1 cellular context compared by ENCODE assay signal in genomic region chr1:8259498-8260290, GRCh38.
TF ChIP-seq lines count a peak whose summit lies in the region.

No MANE protein-coding gene starts in this region.

TF ChIP-seq in HepG2, 621 proteins besides CTCF, POLR2A, EP300 and RAD21 (continued from another document and continues in another):
- TF ChIP-seq DNMT3B (CRISPR knock-in tag; conservative IDR thresholded peaks at IDR 0.05) (no peak), SP1 (IDR thresholded peaks at IDR 0.05) (no peak), SP1 (CRISPR knock-in tag; IDR thresholded peaks at IDR 0.05) (no peak), HOXA5 (CRISPR knock-in tag; IDR thresholded peaks at IDR 0.05) (no peak), ZNF75D (CRISPR knock-in tag; IDR thresholded peaks at IDR 0.05; ENCODE audit: borderline replicate concordance) (no peak), POGK (CRISPR knock-in tag; conservative IDR thresholded peaks at IDR 0.05) (no peak; the same call in 1 of the 2 replicates), ZBTB25 (CRISPR knock-in tag; IDR thresholded peaks at IDR 0.05) (no peak), GMEB1 (CRISPR knock-in tag; IDR thresholded peaks at IDR 0.05; ENCODE audit: borderline replicate concordance) (0 out of 2 replicates have a peak, but pooled peaks have one; percentile 41), ZC3H13 (CRISPR knock-in tag; IDR thresholded peaks at IDR 0.05) (no peak), REL (CRISPR knock-in tag; conservative IDR thresholded peaks at IDR 0.05) (no peak), ZNF205 (CRISPR knock-in tag; IDR thresholded peaks at IDR 0.05) (no peak; the same call in 1 of the 2 replicates), ZSCAN20 (CRISPR knock-in tag; IDR thresholded peaks at IDR 0.05; ENCODE audit: borderline replicate concordance) (no peak), MAFK (conservative IDR thresholded peaks at IDR 0.05 in 1 of 2, IDR thresholded peaks at IDR 0.05 in 1 of 2; ENCODE audit: low read length in 2 of 2) (peak; percentile 59 to 70), ZNF317 (CRISPR knock-in tag; IDR thresholded peaks at IDR 0.05) (no peak; the same call in 1 of the 2 replicates), PHF20 (CRISPR knock-in tag; IDR thresholded peaks at IDR 0.05) (no peak), TEAD2 (CRISPR knock-in tag; IDR thresholded peaks at IDR 0.05) (no peak), ZNF460 (CRISPR knock-in tag; IDR thresholded peaks at IDR 0.05; ENCODE audit: borderline replicate concordance) (no peak), TARDBP (CRISPR knock-in tag; IDR thresholded peaks at IDR 0.05) (peak; percentile 15; the same call in 1 of the 2 replicates), CCDC6 (CRISPR knock-in tag; IDR thresholded peaks at IDR 0.05) (0 out of 2 replicates have a peak, but pooled peaks have one; percentile 11), RFXAP (CRISPR knock-in tag; IDR thresholded peaks at IDR 0.05; ENCODE audit: borderline replicate concordance) (no peak), ZEB1 (IDR thresholded peaks at IDR 0.05; ENCODE audit: insufficient replicate concordance, low read depth) (no peak), HNRNPH1 (optimal IDR thresholded peaks at IDR 0.05; ENCODE audit: low read depth, low read length) (no peak), ZBTB38 (CRISPR knock-in tag; IDR thresholded peaks at IDR 0.05) (no peak; the same call in 1 of the 2 replicates), ZBTB7A (CRISPR knock-in tag; IDR thresholded peaks at IDR 0.05) (no peak), ZBTB1 (CRISPR knock-in tag; IDR thresholded peaks at IDR 0.05; ENCODE audit: borderline replicate concordance) (no peak), ZNF143 (CRISPR knock-in tag; IDR thresholded peaks at IDR 0.05) (no peak), SIX4 (CRISPR knock-in tag; IDR thresholded peaks at IDR 0.05) (peak; percentile 18; the same call in 1 of the 2 replicates)
- TF ChIP-seq, protein P1, sequence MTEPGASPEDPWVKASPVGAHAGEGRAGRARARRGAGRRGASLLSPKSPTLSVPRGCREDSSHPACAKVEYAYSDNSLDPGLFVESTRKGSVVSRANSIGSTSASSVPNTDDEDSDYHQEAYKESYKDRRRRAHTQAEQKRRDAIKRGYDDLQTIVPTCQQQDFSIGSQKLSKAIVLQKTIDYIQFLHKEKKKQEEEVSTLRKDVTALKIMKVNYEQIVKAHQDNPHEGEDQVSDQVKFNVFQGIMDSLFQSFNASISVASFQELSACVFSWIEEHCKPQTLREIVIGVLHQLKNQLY (CRISPR knock-in tag; IDR thresholded peaks at IDR 0.05), result no peak
- TF ChIP-seq, protein P2, sequence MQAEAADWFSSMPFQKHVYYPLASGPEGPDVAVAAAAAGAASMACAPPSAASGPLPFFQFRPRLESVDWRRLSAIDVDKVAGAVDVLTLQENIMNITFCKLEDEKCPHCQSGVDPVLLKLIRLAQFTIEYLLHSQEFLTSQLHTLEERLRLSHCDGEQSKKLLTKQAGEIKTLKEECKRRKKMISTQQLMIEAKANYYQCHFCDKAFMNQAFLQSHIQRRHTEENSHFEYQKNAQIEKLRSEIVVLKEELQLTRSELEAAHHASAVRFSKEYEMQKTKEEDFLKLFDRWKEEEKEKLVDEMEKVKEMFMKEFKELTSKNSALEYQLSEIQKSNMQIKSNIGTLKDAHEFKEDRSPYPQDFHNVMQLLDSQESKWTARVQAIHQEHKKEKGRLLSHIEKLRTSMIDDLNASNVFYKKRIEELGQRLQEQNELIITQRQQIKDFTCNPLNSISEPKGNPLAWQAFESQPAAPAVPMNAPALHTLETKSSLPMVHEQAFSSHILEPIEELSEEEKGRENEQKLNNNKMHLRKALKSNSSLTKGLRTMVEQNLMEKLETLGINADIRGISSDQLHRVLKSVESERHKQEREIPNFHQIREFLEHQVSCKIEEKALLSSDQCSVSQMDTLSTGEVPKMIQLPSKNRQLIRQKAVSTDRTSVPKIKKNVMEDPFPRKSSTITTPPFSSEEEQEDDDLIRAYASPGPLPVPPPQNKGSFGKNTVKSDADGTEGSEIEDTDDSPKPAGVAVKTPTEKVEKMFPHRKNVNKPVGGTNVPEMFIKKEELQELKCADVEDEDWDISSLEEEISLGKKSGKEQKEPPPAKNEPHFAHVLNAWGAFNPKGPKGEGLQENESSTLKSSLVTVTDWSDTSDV (CRISPR knock-in tag; IDR thresholded peaks at IDR 0.05), result no peak
- TF ChIP-seq, protein P3, sequence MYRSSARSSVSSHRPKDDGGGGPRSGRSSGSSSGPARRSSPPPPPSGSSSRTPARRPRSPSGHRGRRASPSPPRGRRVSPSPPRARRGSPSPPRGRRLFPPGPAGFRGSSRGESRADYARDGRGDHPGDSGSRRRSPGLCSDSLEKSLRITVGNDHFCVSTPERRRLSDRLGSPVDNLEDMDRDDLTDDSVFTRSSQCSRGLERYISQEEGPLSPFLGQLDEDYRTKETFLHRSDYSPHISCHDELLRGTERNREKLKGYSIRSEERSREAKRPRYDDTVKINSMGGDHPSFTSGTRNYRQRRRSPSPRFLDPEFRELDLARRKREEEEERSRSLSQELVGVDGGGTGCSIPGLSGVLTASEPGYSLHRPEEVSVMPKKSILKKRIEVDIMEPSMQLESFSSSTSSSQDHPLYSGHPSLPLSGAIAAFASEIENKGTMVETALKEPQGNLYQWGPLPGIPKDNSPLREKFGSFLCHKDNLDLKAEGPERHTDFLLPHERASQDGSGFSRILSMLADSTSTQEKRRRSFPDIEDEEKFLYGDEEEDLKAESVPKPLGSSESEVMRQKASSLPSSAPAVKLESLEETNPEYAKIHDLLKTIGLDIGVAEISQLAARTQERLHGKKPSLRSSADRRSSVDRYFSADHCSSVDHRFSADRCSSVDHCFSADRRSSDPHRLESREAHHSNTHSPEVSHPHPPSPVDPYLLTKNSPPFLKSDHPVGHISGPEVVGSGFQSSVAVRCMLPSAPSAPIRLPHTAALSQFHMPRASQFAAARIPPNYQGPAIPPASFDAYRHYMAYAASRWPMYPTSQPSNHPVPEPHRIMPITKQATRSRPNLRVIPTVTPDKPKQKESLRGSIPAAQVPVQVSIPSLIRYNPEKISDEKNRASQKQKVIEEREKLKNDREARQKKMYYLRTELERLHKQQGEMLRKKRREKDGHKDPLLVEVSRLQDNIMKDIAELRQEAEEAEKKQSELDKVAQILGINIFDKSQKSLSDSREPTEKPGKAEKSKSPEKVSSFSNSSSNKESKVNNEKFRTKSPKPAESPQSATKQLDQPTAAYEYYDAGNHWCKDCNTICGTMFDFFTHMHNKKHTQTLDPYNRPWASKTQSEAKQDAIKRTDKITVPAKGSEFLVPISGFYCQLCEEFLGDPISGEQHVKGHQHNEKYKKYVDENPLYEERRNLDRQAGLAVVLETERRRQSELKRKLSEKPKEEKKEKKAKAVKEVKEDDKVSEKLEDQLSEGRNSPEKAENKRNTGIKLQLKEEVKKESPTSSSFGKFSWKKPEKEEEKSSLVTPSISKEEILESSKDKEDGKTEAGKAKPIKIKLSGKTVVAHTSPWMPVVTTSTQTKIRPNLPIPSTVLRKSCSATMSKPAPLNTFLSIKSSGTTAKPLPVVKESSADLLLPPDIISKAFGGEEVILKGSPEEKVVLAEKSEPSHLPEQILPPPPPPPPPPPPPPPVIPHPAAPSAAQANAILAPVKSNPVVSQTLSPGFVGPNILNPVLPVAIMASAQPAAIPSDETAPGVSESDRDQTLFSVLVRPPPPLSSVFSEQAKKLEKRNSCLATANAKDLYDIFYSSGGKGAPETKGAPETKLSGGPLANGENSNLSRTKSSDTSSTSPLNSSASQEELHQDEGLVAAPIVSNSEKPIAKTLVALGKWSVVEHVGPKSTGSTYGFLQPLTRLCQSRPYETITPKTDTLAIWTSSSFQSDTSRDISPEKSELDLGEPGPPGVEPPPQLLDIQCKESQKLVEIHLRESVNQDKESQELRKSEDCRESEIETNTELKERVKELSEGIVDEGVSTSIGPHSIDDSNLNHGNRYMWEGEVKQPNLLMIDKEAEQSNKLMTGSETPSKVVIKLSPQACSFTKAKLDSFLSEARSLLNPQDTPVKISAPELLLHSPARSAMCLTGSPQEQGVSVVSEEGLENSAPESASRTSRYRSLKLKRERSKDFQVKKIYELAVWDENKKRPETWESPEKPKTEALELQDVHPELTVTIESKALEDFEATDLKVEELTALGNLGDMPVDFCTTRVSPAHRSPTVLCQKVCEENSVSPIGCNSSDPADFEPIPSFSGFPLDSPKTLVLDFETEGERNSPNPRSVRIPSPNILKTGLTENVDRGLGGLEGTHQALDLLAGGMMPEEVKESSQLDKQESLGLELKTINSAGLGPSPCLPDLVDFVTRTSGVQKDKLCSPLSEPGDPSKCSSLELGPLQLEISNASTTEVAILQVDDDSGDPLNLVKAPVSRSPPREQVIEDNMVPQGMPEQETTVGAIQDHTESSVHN (CRISPR knock-in tag; IDR thresholded peaks at IDR 0.05), result no peak
- TF ChIP-seq, protein P4, sequence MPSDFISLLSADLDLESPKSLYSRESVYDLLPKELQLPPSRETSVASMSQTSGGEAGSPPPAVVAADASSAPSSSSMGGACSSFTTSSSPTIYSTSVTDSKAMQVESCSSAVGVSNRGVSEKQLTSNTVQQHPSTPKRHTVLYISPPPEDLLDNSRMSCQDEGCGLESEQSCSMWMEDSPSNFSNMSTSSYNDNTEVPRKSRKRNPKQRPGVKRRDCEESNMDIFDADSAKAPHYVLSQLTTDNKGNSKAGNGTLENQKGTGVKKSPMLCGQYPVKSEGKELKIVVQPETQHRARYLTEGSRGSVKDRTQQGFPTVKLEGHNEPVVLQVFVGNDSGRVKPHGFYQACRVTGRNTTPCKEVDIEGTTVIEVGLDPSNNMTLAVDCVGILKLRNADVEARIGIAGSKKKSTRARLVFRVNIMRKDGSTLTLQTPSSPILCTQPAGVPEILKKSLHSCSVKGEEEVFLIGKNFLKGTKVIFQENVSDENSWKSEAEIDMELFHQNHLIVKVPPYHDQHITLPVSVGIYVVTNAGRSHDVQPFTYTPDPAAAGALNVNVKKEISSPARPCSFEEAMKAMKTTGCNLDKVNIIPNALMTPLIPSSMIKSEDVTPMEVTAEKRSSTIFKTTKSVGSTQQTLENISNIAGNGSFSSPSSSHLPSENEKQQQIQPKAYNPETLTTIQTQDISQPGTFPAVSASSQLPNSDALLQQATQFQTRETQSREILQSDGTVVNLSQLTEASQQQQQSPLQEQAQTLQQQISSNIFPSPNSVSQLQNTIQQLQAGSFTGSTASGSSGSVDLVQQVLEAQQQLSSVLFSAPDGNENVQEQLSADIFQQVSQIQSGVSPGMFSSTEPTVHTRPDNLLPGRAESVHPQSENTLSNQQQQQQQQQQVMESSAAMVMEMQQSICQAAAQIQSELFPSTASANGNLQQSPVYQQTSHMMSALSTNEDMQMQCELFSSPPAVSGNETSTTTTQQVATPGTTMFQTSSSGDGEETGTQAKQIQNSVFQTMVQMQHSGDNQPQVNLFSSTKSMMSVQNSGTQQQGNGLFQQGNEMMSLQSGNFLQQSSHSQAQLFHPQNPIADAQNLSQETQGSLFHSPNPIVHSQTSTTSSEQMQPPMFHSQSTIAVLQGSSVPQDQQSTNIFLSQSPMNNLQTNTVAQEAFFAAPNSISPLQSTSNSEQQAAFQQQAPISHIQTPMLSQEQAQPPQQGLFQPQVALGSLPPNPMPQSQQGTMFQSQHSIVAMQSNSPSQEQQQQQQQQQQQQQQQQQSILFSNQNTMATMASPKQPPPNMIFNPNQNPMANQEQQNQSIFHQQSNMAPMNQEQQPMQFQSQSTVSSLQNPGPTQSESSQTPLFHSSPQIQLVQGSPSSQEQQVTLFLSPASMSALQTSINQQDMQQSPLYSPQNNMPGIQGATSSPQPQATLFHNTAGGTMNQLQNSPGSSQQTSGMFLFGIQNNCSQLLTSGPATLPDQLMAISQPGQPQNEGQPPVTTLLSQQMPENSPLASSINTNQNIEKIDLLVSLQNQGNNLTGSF (CRISPR knock-in tag; IDR thresholded peaks at IDR 0.05), result no peak
- TF ChIP-seq, protein P5, sequence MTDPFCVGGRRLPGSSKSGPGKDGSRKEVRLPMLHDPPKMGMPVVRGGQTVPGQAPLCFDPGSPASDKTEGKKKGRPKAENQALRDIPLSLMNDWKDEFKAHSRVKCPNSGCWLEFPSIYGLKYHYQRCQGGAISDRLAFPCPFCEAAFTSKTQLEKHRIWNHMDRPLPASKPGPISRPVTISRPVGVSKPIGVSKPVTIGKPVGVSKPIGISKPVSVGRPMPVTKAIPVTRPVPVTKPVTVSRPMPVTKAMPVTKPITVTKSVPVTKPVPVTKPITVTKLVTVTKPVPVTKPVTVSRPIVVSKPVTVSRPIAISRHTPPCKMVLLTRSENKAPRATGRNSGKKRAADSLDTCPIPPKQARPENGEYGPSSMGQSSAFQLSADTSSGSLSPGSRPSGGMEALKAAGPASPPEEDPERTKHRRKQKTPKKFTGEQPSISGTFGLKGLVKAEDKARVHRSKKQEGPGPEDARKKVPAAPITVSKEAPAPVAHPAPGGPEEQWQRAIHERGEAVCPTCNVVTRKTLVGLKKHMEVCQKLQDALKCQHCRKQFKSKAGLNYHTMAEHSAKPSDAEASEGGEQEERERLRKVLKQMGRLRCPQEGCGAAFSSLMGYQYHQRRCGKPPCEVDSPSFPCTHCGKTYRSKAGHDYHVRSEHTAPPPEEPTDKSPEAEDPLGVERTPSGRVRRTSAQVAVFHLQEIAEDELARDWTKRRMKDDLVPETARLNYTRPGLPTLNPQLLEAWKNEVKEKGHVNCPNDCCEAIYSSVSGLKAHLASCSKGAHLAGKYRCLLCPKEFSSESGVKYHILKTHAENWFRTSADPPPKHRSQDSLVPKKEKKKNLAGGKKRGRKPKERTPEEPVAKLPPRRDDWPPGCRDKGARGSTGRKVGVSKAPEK (CRISPR knock-in tag; IDR thresholded peaks at IDR 0.05; ENCODE audit: borderline replicate concordance), result no peak; the same call in 1 of the 2 replicates
